In genomic region chr2:213010106-213010779, GRCh38 we compare ENCODE assay signal across 21 cellular contexts.
DNase-seq lines count a peak whose midpoint lies in the region; ATAC-seq and TF ChIP-seq lines count a peak whose summit lies in the region.
"Had no signal": no experiment of that assay in that cellular context is flagged by ENCODE, and none has a peak within 500 bp of the region (broad histone marks: within the 10 kb centered on the region; RNA-seq: fewer than 3 reads in every experiment).

No MANE protein-coding gene starts in this region.

- peak overlapping the region; percentile 41 for H3K27ac Mint-ChIP-seq in activated naive CD8-positive, alpha-beta T cell treated with anti-CD3 and anti-CD28 coated beads, Interleukin-2, amount 50 U/mL, for 24 hours
- no peak overlapping the region for H3K27ac Mint-ChIP-seq in activated naive CD8-positive, alpha-beta T cell treated with anti-CD3 and anti-CD28 coated beads for 36 hours
- no peak overlapping the region for H3K27ac Mint-ChIP-seq in stimulated activated naive CD8-positive, alpha-beta T cell treated with anti-CD3 and anti-CD28 coated beads, Interleukin-15, amount 100 ng/mL, for 72 hours
- H3K27ac Mint-ChIP-seq: CD4-positive, alpha-beta memory T cell; progenitor cell of endocrine pancreas had no signal

- H3K4me3 ChIP-seq in psoas muscle (no peak overlapping the region), right cardiac atrium (ENCODE audit: low read length) (no peak overlapping the region)
- H3K4me3 ChIP-seq: adrenal gland, stomach, vagina had no signal

- no peak overlapping the region for H3K4me3 Mint-ChIP-seq in activated naive CD8-positive, alpha-beta T cell treated with anti-CD3 and anti-CD28 coated beads, Interleukin-2, amount 50 U/mL, for 24 hours
- H3K4me3 Mint-ChIP-seq in activated naive CD8-positive, alpha-beta T cell treated with anti-CD3 and anti-CD28 coated beads for 36 hours: no peak overlapping the region
- H3K4me3 Mint-ChIP-seq in stimulated activated naive CD8-positive, alpha-beta T cell treated with anti-CD3 and anti-CD28 coated beads, Interleukin-15, amount 100 ng/mL, for 72 hours: no peak overlapping the region
- H3K4me3 Mint-ChIP-seq: CD4-positive, alpha-beta memory T cell had no signal

- H3K36me3 Mint-ChIP-seq in activated naive CD8-positive, alpha-beta T cell treated with anti-CD3 and anti-CD28 coated beads, Interleukin-2, amount 50 U/mL, for 24 hours (ENCODE audit: low read depth): peaks cover 4% of the 10 kb centered on the region
- peaks cover 8% of the 10 kb centered on the region for H3K36me3 Mint-ChIP-seq in activated naive CD8-positive, alpha-beta T cell treated with anti-CD3 and anti-CD28 coated beads for 36 hours
- H3K36me3 Mint-ChIP-seq: CD4-positive, alpha-beta memory T cell had no signal

- peaks cover 3% of the 10 kb centered on the region for H3K9me3 Mint-ChIP-seq in activated naive CD8-positive, alpha-beta T cell treated with anti-CD3 and anti-CD28 coated beads, Interleukin-2, amount 50 U/mL, for 24 hours
- no peaks in the 10 kb centered on the region for H3K9me3 Mint-ChIP-seq in activated naive CD8-positive, alpha-beta T cell treated with anti-CD3 and anti-CD28 coated beads for 36 hours
- peaks cover 4 to 8% of the 10 kb centered on the region in 2 donors for H3K9me3 Mint-ChIP-seq in stimulated activated naive CD8-positive, alpha-beta T cell treated with anti-CD3 and anti-CD28 coated beads, Interleukin-15, amount 100 ng/mL, for 72 hours

- 94 to 96% (median 95%) methylated on average over 1 of the region's 1 CpG for WGBS in psoas muscle, 3 donors
- 91% methylated on average over 1 of the region's 1 CpG for WGBS in right cardiac atrium

- H3K36me3 ChIP-seq in psoas muscle (ENCODE audit: insufficient read depth in 1 of 2, low read depth in 1 of 2): peaks cover 0 to 11% of the 10 kb centered on the region in 2 donors

- H3K27me3 ChIP-seq in psoas muscle (ENCODE audit: insufficient read depth in 3 of 3, low read length in 2 of 3) (no peaks in the 10 kb centered on the region), right cardiac atrium (ENCODE audit: control insufficient read depth, insufficient read depth) (no peaks in the 10 kb centered on the region)
- H3K27me3 ChIP-seq: adrenal gland, stomach, vagina had no signal

- peaks cover 26% of the 10 kb centered on the region for H3K4me1 Mint-ChIP-seq in activated naive CD8-positive, alpha-beta T cell treated with anti-CD3 and anti-CD28 coated beads, Interleukin-2, amount 50 U/mL, for 24 hours
- peaks cover 20% of the 10 kb centered on the region for H3K4me1 Mint-ChIP-seq in activated naive CD8-positive, alpha-beta T cell treated with anti-CD3 and anti-CD28 coated beads for 36 hours
- H3K4me1 Mint-ChIP-seq in stimulated activated naive CD8-positive, alpha-beta T cell treated with anti-CD3 and anti-CD28 coated beads, Interleukin-15, amount 100 ng/mL, for 72 hours: peaks cover 22% of the 10 kb centered on the region

- peak; percentile 43 for ATAC-seq in activated naive CD8-positive, alpha-beta T cell treated with anti-CD3 and anti-CD28 coated beads, Interleukin-2, amount 50 U/mL, for 24 hours
- ATAC-seq in GM21619 (IDR thresholded peaks at IDR 0.05; ENCODE audit: unreplicated experiment): peak; percentile 39
- peak; percentile 65 for ATAC-seq in HG03432 (IDR thresholded peaks at IDR 0.05; ENCODE audit: unreplicated experiment)
- peak; percentile 68 for ATAC-seq in stimulated activated naive CD8-positive, alpha-beta T cell treated with anti-CD3 and anti-CD28 coated beads, Interleukin-15, amount 100 ng/mL, for 72 hours
- ATAC-seq in psoas muscle: no peak
- no peak for ATAC-seq in right cardiac atrium
- ATAC-seq: left ventricle myocardium superior had no signal

- H3K4me1 ChIP-seq in psoas muscle: no peaks in the 10 kb centered on the region
- no peaks in the 10 kb centered on the region for H3K4me1 ChIP-seq in right cardiac atrium (ENCODE audit: control insufficient read depth, insufficient read depth, low read length)
- H3K4me1 ChIP-seq: adrenal gland, stomach, vagina had no signal

- intact Hi-C loops in psoas muscle (cut with DNase I) (loop anchor here in 1 of 2 donors (10.0 kb wide), 1 partner anchor 235 kb away; no protein-coding TSS in a partner anchor), right cardiac atrium (cut with DNase I) (no loop called here)

- DNase-seq in activated naive CD8-positive, alpha-beta T cell treated with anti-CD3 and anti-CD28 coated beads, Interleukin-2, amount 50 U/mL, for 24 hours: no peak
- no peak for DNase-seq in activated naive CD8-positive, alpha-beta T cell treated with anti-CD3 and anti-CD28 coated beads for 36 hours
- DNase-seq in stimulated activated naive CD8-positive, alpha-beta T cell treated with anti-CD3 and anti-CD28 coated beads, Interleukin-15, amount 100 ng/mL, for 72 hours: no peak
- DNase-seq in psoas muscle (no peak), right cardiac atrium (no peak), OCI-M2 (lab: John Stamatoyannopoulos, UW; ENCODE audit: unreplicated experiment) (no peak)
- DNase-seq: ACHN, activated T-cell treated with anti-CD3 and anti-CD28 coated beads for 4 hours, adrenal gland, foreskin fibroblast, left ventricle myocardium superior, NCI-H1436, NCI-H226, SIG-M5, stomach, T-helper 2 cell had no signal

- TF ChIP-seq CTCF in psoas muscle (IDR thresholded peaks at IDR 0.05): no peak

- no peaks in the 10 kb centered on the region for H3K27me3 Mint-ChIP-seq in activated naive CD8-positive, alpha-beta T cell treated with anti-CD3 and anti-CD28 coated beads, Interleukin-2, amount 50 U/mL, for 24 hours
- H3K27me3 Mint-ChIP-seq in activated naive CD8-positive, alpha-beta T cell treated with anti-CD3 and anti-CD28 coated beads for 36 hours: no peaks in the 10 kb centered on the region
- no peaks in the 10 kb centered on the region for H3K27me3 Mint-ChIP-seq in stimulated activated naive CD8-positive, alpha-beta T cell treated with anti-CD3 and anti-CD28 coated beads, Interleukin-15, amount 100 ng/mL, for 72 hours
- H3K27me3 Mint-ChIP-seq: progenitor cell of endocrine pancreas had no signal

- H3K27ac ChIP-seq in psoas muscle: no peak overlapping the region
- H3K27ac ChIP-seq in right cardiac atrium (ENCODE audit: low read length): no peak overlapping the region
- H3K27ac ChIP-seq: adrenal gland, stomach, vagina had no signal

- H3K9me3 ChIP-seq in psoas muscle: no peaks in the 10 kb centered on the region
- no peaks in the 10 kb centered on the region for H3K9me3 ChIP-seq in right cardiac atrium (ENCODE audit: control insufficient read depth, low read length)
- H3K9me3 ChIP-seq: adrenal gland, stomach, vagina had no signal

Comparison
In these comparisons a context has a peak if more than half of its experiments do, and no peak if none do; other contexts are left out.
1. ATAC-seq: peak in activated naive CD8-positive, alpha-beta T cell treated with anti-CD3 and anti-CD28 coated beads, Interleukin-2, amount 50 U/mL, for 24 hours (single experiment), GM21619 (single experiment), HG03432 (single experiment) and stimulated activated naive CD8-positive, alpha-beta T cell treated with anti-CD3 and anti-CD28 coated beads, Interleukin-15, amount 100 ng/mL, for 72 hours (single experiment); none in psoas muscle (0 of 4) and right cardiac atrium (0 of 2).